Comparison of ENCODE assay signal across 9 cellular contexts in the genomic region with DNA sequence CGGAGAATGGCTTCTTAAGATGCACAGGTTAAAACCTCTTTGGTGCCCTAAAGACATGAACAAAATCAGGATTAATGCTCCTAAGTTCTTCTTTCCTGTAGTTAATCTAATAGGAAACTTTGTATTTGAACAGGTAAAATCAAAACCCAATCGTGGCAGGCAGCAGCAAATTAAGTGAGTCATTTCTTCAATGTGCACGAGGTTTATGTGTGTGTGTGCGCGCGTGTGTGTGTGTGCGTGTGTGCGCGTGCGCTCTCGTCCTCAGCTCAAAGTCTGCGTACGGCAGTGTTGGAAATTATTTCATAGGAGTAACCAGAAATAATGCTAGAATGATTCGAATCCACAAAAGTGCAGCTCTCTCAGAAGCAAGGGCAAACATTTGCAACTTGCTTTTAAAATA. TPM values are rescaled to one million over a fixed set of nuclear protein-coding genes. Genes with fewer than 3 reads are reported as not detected.
DNase-seq lines count a peak whose midpoint lies in the region; ATAC-seq and TF ChIP-seq lines count a peak whose summit lies in the region.
"Had no signal": no experiment of that assay in that cellular context is flagged by ENCODE, and none has a peak within 500 bp of the region (broad histone marks: within the 10 kb centered on the region; RNA-seq: fewer than 3 reads in every experiment).

No MANE protein-coding gene starts in this region.

- TF ChIP-seq CTCF in 22Rv1 (IDR thresholded peaks at IDR 0.05): no peak
- no peak for TF ChIP-seq CTCF in GM23338 (conservative IDR thresholded peaks at IDR 0.05; ENCODE audit: low read depth in 2 of 2)

- H3K79me2 ChIP-seq in GM23338 (replicated peaks; ENCODE audit: insufficient read depth): no peaks in the 10 kb centered on the region

- H2AFZ ChIP-seq in GM23338: peak overlapping the region; percentile 96

- H3K9me3 Mint-ChIP-seq in GM23338: no peaks in the 10 kb centered on the region; the same call in 2 of the 3 replicates
- no peaks in the 10 kb centered on the region for H3K9me3 Mint-ChIP-seq in activated naive CD8-positive, alpha-beta T cell treated with anti-CD3 and anti-CD28 coated beads for 36 hours
- no peaks in the 10 kb centered on the region for H3K9me3 Mint-ChIP-seq in memory B cell

- H3K4me3 ChIP-seq in GM23338: peak overlapping the region; percentile 76

- H3K27ac Mint-ChIP-seq in GM23338: no peak overlapping the region
- H3K27ac Mint-ChIP-seq in activated naive CD8-positive, alpha-beta T cell treated with anti-CD3 and anti-CD28 coated beads for 36 hours: no peak overlapping the region
- H3K27ac Mint-ChIP-seq in memory B cell: no peak overlapping the region

- ATAC-seq in GM23338: no peak
- ATAC-seq in memory B cell (ENCODE audit: low read depth): no peak
- ATAC-seq in HG02840 (IDR thresholded peaks at IDR 0.05; ENCODE audit: low FRiP score, unreplicated experiment): no peak

- no peak for DNase-seq in GM23338 (ENCODE audit: low spot score)
- no peak for DNase-seq in activated naive CD8-positive, alpha-beta T cell treated with anti-CD3 and anti-CD28 coated beads for 36 hours
- no peak for DNase-seq in memory B cell (ENCODE audit: low spot score in 2 of 2)
- DNase-seq in dermis blood vessel endothelial cell: no peak
- DNase-seq in hippocampal formation (lab: John Stamatoyannopoulos, UW): no peak
- no peak for DNase-seq in stimulated activated CD4-positive, alpha-beta T cell treated with anti-CD3 and anti-CD28 coated beads, Interleukin-2, amount 100 ng/mL, for 48 hours
- DNase-seq: stimulated activated naive CD4-positive, alpha-beta T cell treated with Interleukin-2 at 50 U/mL for 16 hours had no signal

- peaks cover 12% of the 10 kb centered on the region; the same call in 1 of the 2 replicates for H3F3A ChIP-seq in GM23338 (replicated peaks; ENCODE audit: low read depth)

- H3K36me3 ChIP-seq in GM23338 (ENCODE audit: insufficient read depth): no peaks in the 10 kb centered on the region

- H3K4me3 Mint-ChIP-seq in GM23338 (peak overlapping the region; percentile 77), memory B cell (peak overlapping the region; percentile 78)
- H3K4me3 Mint-ChIP-seq in activated naive CD8-positive, alpha-beta T cell treated with anti-CD3 and anti-CD28 coated beads for 36 hours: peak overlapping the region; percentile 67

- H3K27me3 Mint-ChIP-seq in GM23338 (ENCODE audit: insufficient read depth, low read depth, poor library complexity): peaks cover 55% of the 10 kb centered on the region
- H3K27me3 Mint-ChIP-seq in activated naive CD8-positive, alpha-beta T cell treated with anti-CD3 and anti-CD28 coated beads for 36 hours: peaks cover 62% of the 10 kb centered on the region
- H3K27me3 Mint-ChIP-seq in memory B cell: peaks cover 4% of the 10 kb centered on the region

- H3K9me2 ChIP-seq in GM23338 (ENCODE audit: insufficient read depth): peaks cover 6% of the 10 kb centered on the region; the same call in 1 of the 2 replicates

- peak overlapping the region; percentile 54; the same call in 1 of the 2 replicates for H3K27ac ChIP-seq in 22Rv1
- H3K27ac ChIP-seq in GM23338 (ENCODE audit: low read depth): no peak overlapping the region

- peak overlapping the region; percentile 95 for H3K4me2 ChIP-seq in GM23338

- H4K20me1 ChIP-seq in GM23338 (replicated peaks; ENCODE audit: insufficient read depth): no peaks in the 10 kb centered on the region; the same call in 1 of the 2 replicates

- peaks cover 68% of the 10 kb centered on the region for H3K27me3 ChIP-seq in GM23338 (ENCODE audit: insufficient read depth)

- H3K4me1 Mint-ChIP-seq in GM23338: peaks cover 9% of the 10 kb centered on the region
- H3K4me1 Mint-ChIP-seq in activated naive CD8-positive, alpha-beta T cell treated with anti-CD3 and anti-CD28 coated beads for 36 hours: peaks cover 20% of the 10 kb centered on the region
- peaks cover 22% of the 10 kb centered on the region for H3K4me1 Mint-ChIP-seq in memory B cell

- H3K36me3 Mint-ChIP-seq in GM23338 (ENCODE audit: low read depth) (no peaks in the 10 kb centered on the region), memory B cell (no peaks in the 10 kb centered on the region)
- no peaks in the 10 kb centered on the region for H3K36me3 Mint-ChIP-seq in activated naive CD8-positive, alpha-beta T cell treated with anti-CD3 and anti-CD28 coated beads for 36 hours

- H3K4me1 ChIP-seq in GM23338 (ENCODE audit: insufficient read depth): peaks cover 8% of the 10 kb centered on the region

TF ChIP-seq in GM23338, 12 proteins besides CTCF, POLR2A, EP300 and RAD21 (continues in another document):
- TF ChIP-seq POLR2AphosphoS5 (IDR thresholded peaks at IDR 0.05; ENCODE audit: low read depth): no peak
- no peak for TF ChIP-seq CREB1 (CRISPR knock-in tag; IDR thresholded peaks at IDR 0.05; ENCODE audit: low read depth)
- TF ChIP-seq EZH2phosphoT487 (IDR thresholded peaks at IDR 0.05; ENCODE audit: unreplicated experiment): no peak
- TF ChIP-seq, protein P1, sequence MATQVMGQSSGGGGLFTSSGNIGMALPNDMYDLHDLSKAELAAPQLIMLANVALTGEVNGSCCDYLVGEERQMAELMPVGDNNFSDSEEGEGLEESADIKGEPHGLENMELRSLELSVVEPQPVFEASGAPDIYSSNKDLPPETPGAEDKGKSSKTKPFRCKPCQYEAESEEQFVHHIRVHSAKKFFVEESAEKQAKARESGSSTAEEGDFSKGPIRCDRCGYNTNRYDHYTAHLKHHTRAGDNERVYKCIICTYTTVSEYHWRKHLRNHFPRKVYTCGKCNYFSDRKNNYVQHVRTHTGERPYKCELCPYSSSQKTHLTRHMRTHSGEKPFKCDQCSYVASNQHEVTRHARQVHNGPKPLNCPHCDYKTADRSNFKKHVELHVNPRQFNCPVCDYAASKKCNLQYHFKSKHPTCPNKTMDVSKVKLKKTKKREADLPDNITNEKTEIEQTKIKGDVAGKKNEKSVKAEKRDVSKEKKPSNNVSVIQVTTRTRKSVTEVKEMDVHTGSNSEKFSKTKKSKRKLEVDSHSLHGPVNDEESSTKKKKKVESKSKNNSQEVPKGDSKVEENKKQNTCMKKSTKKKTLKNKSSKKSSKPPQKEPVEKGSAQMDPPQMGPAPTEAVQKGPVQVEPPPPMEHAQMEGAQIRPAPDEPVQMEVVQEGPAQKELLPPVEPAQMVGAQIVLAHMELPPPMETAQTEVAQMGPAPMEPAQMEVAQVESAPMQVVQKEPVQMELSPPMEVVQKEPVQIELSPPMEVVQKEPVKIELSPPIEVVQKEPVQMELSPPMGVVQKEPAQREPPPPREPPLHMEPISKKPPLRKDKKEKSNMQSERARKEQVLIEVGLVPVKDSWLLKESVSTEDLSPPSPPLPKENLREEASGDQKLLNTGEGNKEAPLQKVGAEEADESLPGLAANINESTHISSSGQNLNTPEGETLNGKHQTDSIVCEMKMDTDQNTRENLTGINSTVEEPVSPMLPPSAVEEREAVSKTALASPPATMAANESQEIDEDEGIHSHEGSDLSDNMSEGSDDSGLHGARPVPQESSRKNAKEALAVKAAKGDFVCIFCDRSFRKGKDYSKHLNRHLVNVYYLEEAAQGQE (IDR thresholded peaks at IDR 0.05; ENCODE audit: unreplicated experiment): no peak
- TF ChIP-seq ETS1 (IDR thresholded peaks at IDR 0.05): no peak
- no peak for TF ChIP-seq ZNF114 (CRISPR knock-in tag; IDR thresholded peaks at IDR 0.05)
- no peak for TF ChIP-seq STAT1 (IDR thresholded peaks at IDR 0.05; ENCODE audit: unreplicated experiment)

RNA-seq across cellular contexts. Expression of gene FAM81A, which starts 0.9 kb away (rescaled TPM):
- total RNA-seq in GM23338 (2014; rRNA removed; shearing (Covaris generic)): 1.7 and 4.1 TPM in 2 replicates
- polyA plus RNA-seq in GM23338 (2016; fragmentation: Nextera tagmentation; extraction: Ambion mirVana): 0.73 and 1.1 TPM in 2 replicates
- 1 to 10 TPM; 1.3 to 1.6 TPM for total RNA-seq in activated naive CD8-positive, alpha-beta T cell treated with anti-CD3 and anti-CD28 coated beads for 36 hours
- 0.47 TPM in 1 of 2 replicates, not detected in the other for total RNA-seq in dermis blood vessel endothelial cell
